ENCODE assay signal across 11 cellular contexts in genomic region chr4:147830987-147831386, GRCh38.
DNase-seq lines count a peak whose midpoint lies in the region; ATAC-seq and TF ChIP-seq lines count a peak whose summit lies in the region.
"Had no signal": no experiment of that assay in that cellular context is flagged by ENCODE, and none has a peak within 500 bp of the region (broad histone marks: within the 10 kb centered on the region; RNA-seq: fewer than 3 reads in every experiment).

No MANE protein-coding gene starts in this region.

- no peak overlapping the region for H3K4me3 ChIP-seq in MG63
- no peak overlapping the region for H3K4me3 ChIP-seq in lower lobe of right lung
- no peak overlapping the region for H3K4me3 ChIP-seq in transverse colon

- H3K36me3 ChIP-seq in MG63 (no peaks in the 10 kb centered on the region), lower lobe of right lung (no peaks in the 10 kb centered on the region), transverse colon (no peaks in the 10 kb centered on the region)

- TF ChIP-seq CTCF in chondrocyte (IDR thresholded peaks at IDR 0.05) (no peak), lower lobe of right lung (IDR thresholded peaks at IDR 0.05) (no peak), transverse colon (IDR thresholded peaks at IDR 0.05) (no peak)

- WGBS in transverse colon (ENCODE audit: low coverage in 1 of 2), 2 donors, result 49 to 79% methylated on average over 3 of the region's 3 CpGs

- H3K4me1 ChIP-seq in lower lobe of right lung (peaks cover 57% of the 10 kb centered on the region), transverse colon (peaks cover 23 to 39% (median 28%) of the 10 kb centered on the region in 4 donors)

- ATAC-seq in lower lobe of right lung (no peak), GM21786 (IDR thresholded peaks at IDR 0.05; ENCODE audit: unreplicated experiment) (no peak)

- H3K9me3 Mint-ChIP-seq in chondrocyte (ENCODE audit: low read depth), result peaks cover 7% of the 10 kb centered on the region
- H3K9me3 Mint-ChIP-seq: T-helper 1 cell treated with Interleukin-12 subunit alpha and Interleukin-12 subunit beta and Interleukin-4 antibody, amounts not matched to agents 30 μg/mL and 1 μg/mL, for 36 hours had no signal

- no peaks in the 10 kb centered on the region for H3K9me3 ChIP-seq in MG63
- H3K9me3 ChIP-seq in lower lobe of right lung, result no peaks in the 10 kb centered on the region
- no peaks in the 10 kb centered on the region for H3K9me3 ChIP-seq in transverse colon

- H3K27me3 Mint-ChIP-seq in chondrocyte (ENCODE audit: low read depth), result no peaks in the 10 kb centered on the region

- in situ Hi-C loops in transverse colon (cut with MboI; ENCODE audit: low pct_ligation_motif_present in 1 of 4, low pct_unique_long_range_greater_than_20kb in 1 of 4, low sequenced_read_pairs in 3 of 4), result no loop called here

- H3K4me3 Mint-ChIP-seq in chondrocyte (ENCODE audit: unreplicated experiment), result no peak overlapping the region
- H3K4me3 Mint-ChIP-seq: T-helper 1 cell treated with Interleukin-12 subunit alpha and Interleukin-12 subunit beta and Interleukin-4 antibody, amounts not matched to agents 30 μg/mL and 1 μg/mL, for 36 hours had no signal

- peak overlapping the region; percentile 98 for H3K27ac Mint-ChIP-seq in chondrocyte (ENCODE audit: unreplicated experiment)
- H3K27ac Mint-ChIP-seq: T-helper 1 cell treated with Interleukin-12 subunit alpha and Interleukin-12 subunit beta and Interleukin-4 antibody, amounts not matched to agents 30 μg/mL and 1 μg/mL, for 36 hours had no signal

- TF ChIP-seq EP300 in transverse colon (IDR thresholded peaks at IDR 0.05; ENCODE audit: low read depth), result no peak

- peaks cover 96% of the 10 kb centered on the region for H3K4me1 Mint-ChIP-seq in chondrocyte (ENCODE audit: low read depth)

- H3K27me3 ChIP-seq in MG63 (no peaks in the 10 kb centered on the region), lower lobe of right lung (ENCODE audit: low read depth) (no peaks in the 10 kb centered on the region), transverse colon (no peaks in the 10 kb centered on the region)

- no peak for TF ChIP-seq POLR2A in transverse colon (IDR thresholded peaks at IDR 0.05)

- H3K27ac ChIP-seq in lower lobe of right lung (peak overlapping the region; percentile 70), transverse colon (peak overlapping the region; percentile 80 to 89 (median 82))

- intact Hi-C loops in lower lobe of right lung (cut with DNase I), result no loop called here
- intact Hi-C loops in transverse colon (cut with DNase I; ENCODE audit: low total_unique reads), result no loop called here

- H3K36me3 Mint-ChIP-seq in chondrocyte (ENCODE audit: low read depth), result peaks cover 28% of the 10 kb centered on the region

- DNase-seq in MG63 (peak; percentile 44), chondrocyte (ENCODE audit: low spot score) (no peak), lower lobe of right lung (no peak), transverse colon (no peak), iPS-NIHi11 (ENCODE audit: low spot score) (no peak), globus pallidus (ENCODE audit: low spot score) (no peak), UCSD-AML1 (lab: John Stamatoyannopoulos, UW; ENCODE audit: unreplicated experiment) (no peak)
- DNase-seq: activated gamma-delta T cell, NCI-H187 had no signal
